In the genomic region with DNA sequence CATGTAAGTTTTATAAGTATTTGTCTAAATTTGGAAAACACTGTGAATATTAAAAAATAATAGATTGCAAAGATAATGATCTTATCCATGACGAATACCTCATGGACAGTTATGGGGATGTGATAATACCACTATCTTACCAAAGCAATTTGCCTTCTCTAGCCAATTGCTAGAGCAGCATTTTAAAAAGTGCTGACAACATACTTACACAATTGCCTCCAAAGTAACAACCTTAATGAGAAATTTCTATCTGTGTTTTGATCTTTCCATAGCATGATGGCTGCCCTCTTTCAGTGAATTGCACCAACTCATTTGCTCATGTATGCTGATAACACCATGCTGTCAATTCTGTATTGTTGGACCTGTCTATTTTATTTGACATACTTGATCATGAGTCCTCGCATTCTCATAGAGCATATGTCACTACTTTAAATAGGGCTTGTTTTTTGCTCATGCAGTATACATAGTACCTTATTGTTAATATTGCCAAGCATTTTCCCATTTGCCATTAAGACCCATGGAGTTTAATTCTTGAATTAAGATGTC, we compare ENCODE assay signal across 23 cellular contexts.
DNase-seq lines count a peak whose midpoint lies in the region; ATAC-seq, FAIRE-seq and TF ChIP-seq lines count a peak whose summit lies in the region.
"Had no signal": no experiment of that assay in that cellular context is flagged by ENCODE, and none has a peak within 500 bp of the region (broad histone marks: within the 10 kb centered on the region; RNA-seq: fewer than 3 reads in every experiment).

No MANE protein-coding gene starts in this region.

- POLR2A ChIA-PET in HepG2 (lab: Yijun Ruan, JAX): no interaction called here
- POLR2A ChIA-PET in IMR-90 (lab: Charles Lee; ENCODE audit: unreplicated experiment): no interaction called here

- ATAC-seq in HepG2 (no peak), right lobe of liver (no peak), IMR-90 (ENCODE audit: low read depth) (no peak)
- ATAC-seq: GM12878 had no signal

- no peak overlapping the region for H2BK15ac ChIP-seq in IMR-90 (ENCODE audit: low read depth, low read length)

- TF ChIP-seq POLR2A in HepG2 (IDR thresholded peaks at IDR 0.05; ENCODE audit: insufficient read depth in 1 of 2, low read depth in 2 of 2, low read length in 2 of 2): no peak
- no peak for TF ChIP-seq POLR2A in right lobe of liver (IDR thresholded peaks at IDR 0.05)
- no peak for TF ChIP-seq POLR2A in IMR-90 (IDR thresholded peaks at IDR 0.05; ENCODE audit: low read depth, low read length)

- H2AFZ ChIP-seq in HepG2 (ENCODE audit: low read length) (no peak overlapping the region), IMR-90 (replicated peaks; ENCODE audit: low read length, poor library complexity) (no peak overlapping the region)

- no peak overlapping the region for H2AK5ac ChIP-seq in IMR-90 (ENCODE audit: low read depth, low read length)

- TF ChIP-seq RAD21 in HepG2 (CRISPR knock-in tag; IDR thresholded peaks at IDR 0.05) (no peak), IMR-90 (IDR thresholded peaks at IDR 0.05; ENCODE audit: low read length) (no peak)

- H3K4me1 ChIP-seq in HepG2 (ENCODE audit: insufficient read depth, low read length) (peaks cover 5% of the 10 kb centered on the region; the same call in 1 of the 2 replicates), right lobe of liver (peaks cover 0 to 6% (median 0%) of the 10 kb centered on the region in 4 donors), IMR-90 (ENCODE audit: control insufficient read depth, insufficient read depth, low read length) (no peaks in the 10 kb centered on the region)
- H3K4me1 ChIP-seq: BE2C, BLaER1 had no signal

- no peak for FAIRE-seq in HepG2 (lab: Jason Lieb, UNC)
- FAIRE-seq: GM12878, GM19239 had no signal

- in situ Hi-C loops in HepG2 (cut with HindIII; ENCODE audit: extremely low pct_ligation_motif_present, low pct_unique_long_range_greater_than_20kb) (no loop called here), IMR-90 (cut with MboI; ENCODE audit: low sequenced_read_pairs) (no loop called here)

- H3K4me3 ChIP-seq in HepG2 (replicated peaks in 1 of 3; ENCODE audit: insufficient read depth in 1 of 3, low read depth in 2 of 3, low read length in 3 of 3): no peak overlapping the region
- H3K4me3 ChIP-seq in right lobe of liver: no peak overlapping the region
- no peak overlapping the region for H3K4me3 ChIP-seq in IMR-90 (ENCODE audit: insufficient read depth, low read depth, low read length)
- H3K4me3 ChIP-seq: BLaER1, GM12878 had no signal

- no peaks in the 10 kb centered on the region for H3K9me1 ChIP-seq in IMR-90 (ENCODE audit: insufficient read depth, low read length)

- CTCF ChIA-PET in HepG2 (lab: Yijun Ruan, JAX; ENCODE audit: low intra/inter-chr PET ratio, low total read pairs): no interaction called here
- CTCF ChIA-PET in IMR-90 (lab: Yijun Ruan, JAX): no interaction called here

- H2BK120ac ChIP-seq in IMR-90 (ENCODE audit: low read depth, low read length): no peak overlapping the region

- H2BK5ac ChIP-seq in IMR-90 (ENCODE audit: low read depth, low read length, poor library complexity, severe bottlenecking): no peak overlapping the region

- H3K9me3 ChIP-seq in HepG2 (ENCODE audit: low read length) (no peaks in the 10 kb centered on the region), right lobe of liver (no peaks in the 10 kb centered on the region), IMR-90 (ENCODE audit: control insufficient read depth, insufficient read depth, low read length) (no peaks in the 10 kb centered on the region)
- H3K9me3 ChIP-seq: BE2C, BLaER1 had no signal

- H4K8ac ChIP-seq in IMR-90 (ENCODE audit: low read depth in 2 of 2, low read length in 2 of 2): no peak overlapping the region

- TF ChIP-seq CTCF in HepG2 (CRISPR knock-in tag; IDR thresholded peaks at IDR 0.05): no peak
- TF ChIP-seq CTCF in right lobe of liver (IDR thresholded peaks at IDR 0.05): no peak
- TF ChIP-seq CTCF in IMR-90 (conservative IDR thresholded peaks at IDR 0.05; ENCODE audit: low read depth, low read length): no peak

- no peak overlapping the region for H3K23ac ChIP-seq in IMR-90 (ENCODE audit: low read depth, low read length)

- H3K36me3 ChIP-seq in HepG2 (replicated peaks in 1 of 2; ENCODE audit: control insufficient read depth in 1 of 2, insufficient read depth in 2 of 2, low read length in 2 of 2): no peaks in the 10 kb centered on the region
- H3K36me3 ChIP-seq in right lobe of liver: no peaks in the 10 kb centered on the region
- H3K36me3 ChIP-seq in IMR-90 (ENCODE audit: control insufficient read depth, insufficient read depth, low read length): no peaks in the 10 kb centered on the region
- H3K36me3 ChIP-seq: BE2C, BLaER1 had no signal

- BruUV-seq in HepG2 (replicated peaks; lab: Mats Ljungman, UMichigan): no TSS peak
- BruUV-seq in IMR-90 (replicated peaks; lab: Mats Ljungman, UMichigan): no TSS peak

- H4K91ac ChIP-seq in IMR-90 (ENCODE audit: insufficient read depth, low read depth, low read length): no peak overlapping the region

- H2AK9ac ChIP-seq in IMR-90 (replicated peaks; ENCODE audit: low read depth, low read length, poor library complexity): no peak overlapping the region

- no peak overlapping the region for H3K56ac ChIP-seq in IMR-90 (ENCODE audit: extremely low read depth, insufficient read depth, low read length)

- no peak for DNase-seq in HepG2 (ENCODE audit: low spot score)
- DNase-seq in right lobe of liver: no peak
- DNase-seq in IMR-90: no peak
- no peak for DNase-seq in activated CD4-positive, alpha-beta T cell treated with anti-CD3 and anti-CD28 coated beads, Interleukin-2, amount 50 U/mL, for 4 hours
- DNase-seq in effector CD4-positive, alpha-beta T cell: no peak
- DNase-seq: ACHN; BE2C; C1 segment of cervical spinal cord; CD4-positive, alpha-beta memory T cell; CD4-positive, CD25-positive, alpha-beta regulatory T cell; CD8-positive, alpha-beta memory T cell; COR-L47; DMS 273 treated with DMSO at 0.1 percent for 48 hours; DMS153; DMS53; DMS79; DND-41; EL; GDM1 had no signal

- dilution Hi-C loops in IMR-90 (cut with HindIII; ENCODE audit: low sequenced_read_pairs, unreplicated experiment): no loop called here

- H3K4me2 ChIP-seq in HepG2 (ENCODE audit: low read depth, low read length): no peak overlapping the region
- no peak overlapping the region for H3K4me2 ChIP-seq in IMR-90 (ENCODE audit: low read depth, low read length)
- H3K4me2 ChIP-seq: BLaER1 had no signal

- H2BK20ac ChIP-seq in IMR-90 (ENCODE audit: low read depth, low read length): no peak overlapping the region

- no peak for TF ChIP-seq EP300 in HepG2 (IDR thresholded peaks at IDR 0.05; ENCODE audit: low read depth in 2 of 2, low read length in 2 of 2)
- no peak for TF ChIP-seq EP300 in HepG2 (CRISPR knock-in tag; IDR thresholded peaks at IDR 0.05; ENCODE audit: borderline replicate concordance)

- no peak overlapping the region for H3K14ac ChIP-seq in IMR-90 (replicated peaks; ENCODE audit: low read depth, low read length)

- WGBS in HepG2 (ENCODE audit: low lambda C conversion rate): 39% methylated on average over 2 of the region's 2 CpGs
- WGBS in right lobe of liver (ENCODE audit: insufficient coverage, low coverage, low lambda C conversion rate, missing lambda C conversion rate): 48% methylated on average over 2 of the region's 2 CpGs
- WGBS in IMR-90 (ENCODE audit: extremely low coverage in 2 of 2, insufficient read length in 1 of 2), 2 experiments: no CpG with 5 or more reads among the region's 2 CpGs

- H3K27me3 ChIP-seq in HepG2 (ENCODE audit: control insufficient read depth in 1 of 2, insufficient read depth in 2 of 2, low read length in 2 of 2) (no peaks in the 10 kb centered on the region), right lobe of liver (no peaks in the 10 kb centered on the region), IMR-90 (ENCODE audit: control insufficient read depth, insufficient read depth, low read length) (no peaks in the 10 kb centered on the region)
- H3K27me3 ChIP-seq: BE2C, BLaER1 had no signal

- no peak overlapping the region for H3K9ac ChIP-seq in HepG2 (ENCODE audit: insufficient read depth, low read depth, low read length)
- no peak overlapping the region for H3K9ac ChIP-seq in IMR-90 (ENCODE audit: low read depth, low read length)
- H3K9ac ChIP-seq: BLaER1 had no signal

- H4K5ac ChIP-seq in IMR-90 (ENCODE audit: low read depth, low read length): no peak overlapping the region

- H3K79me2 ChIP-seq in HepG2 (ENCODE audit: insufficient read depth, low read length): no peaks in the 10 kb centered on the region

- no peak overlapping the region for H3K4ac ChIP-seq in IMR-90 (ENCODE audit: low read depth, low read length)

- intact Hi-C loops in HepG2 (cut with micrococcal nuclease; ENCODE audit: unreplicated experiment): no loop called here
- intact Hi-C loops in right lobe of liver (cut with DNase I): no loop called here
- intact Hi-C loops in IMR-90 (cut with micrococcal nuclease): no loop called here

- no peak overlapping the region for H3K18ac ChIP-seq in IMR-90 (ENCODE audit: low read depth, low read length)

- H3K27ac ChIP-seq in HepG2 (ENCODE audit: extremely low read length, insufficient read depth, low read length) (no peak overlapping the region), right lobe of liver (no peak overlapping the region), IMR-90 (ENCODE audit: insufficient read depth, low read length) (no peak overlapping the region)
- H3K27ac ChIP-seq: 22Rv1, BLaER1 had no signal

- H4K20me1 ChIP-seq in HepG2 (ENCODE audit: insufficient read depth, low read length) (no peaks in the 10 kb centered on the region), IMR-90 (ENCODE audit: insufficient read depth, low read length) (no peaks in the 10 kb centered on the region)
- H4K20me1 ChIP-seq: BLaER1 had no signal

- H3K79me1 ChIP-seq in IMR-90 (ENCODE audit: low read depth in 1 of 2, low read length in 2 of 2): no peaks in the 10 kb centered on the region

TF ChIP-seq in HepG2, 621 proteins besides CTCF, POLR2A, EP300 and RAD21 (continues in another document):
- TF ChIP-seq ZKSCAN8 (CRISPR knock-in tag; IDR thresholded peaks at IDR 0.05; ENCODE audit: borderline replicate concordance): no peak
- no peak for TF ChIP-seq ARHGAP35 (CRISPR knock-in tag; IDR thresholded peaks at IDR 0.05; ENCODE audit: borderline replicate concordance)
- no peak for TF ChIP-seq ZFP90 (CRISPR knock-in tag; IDR thresholded peaks at IDR 0.05; ENCODE audit: borderline replicate concordance)

TF ChIP-seq in IMR-90, 13 proteins besides CTCF, POLR2A, EP300 and RAD21:
- TF ChIP-seq RFX5 (IDR thresholded peaks at IDR 0.05; ENCODE audit: low read depth, low read length) (no peak), MAFK (IDR thresholded peaks at IDR 0.05; ENCODE audit: low read depth, low read length) (peak; percentile 34; the same call in 1 of the 2 replicates)
TF ChIP-seq in IMR-90: peak in this region for 1.
